In the genomic region with DNA sequence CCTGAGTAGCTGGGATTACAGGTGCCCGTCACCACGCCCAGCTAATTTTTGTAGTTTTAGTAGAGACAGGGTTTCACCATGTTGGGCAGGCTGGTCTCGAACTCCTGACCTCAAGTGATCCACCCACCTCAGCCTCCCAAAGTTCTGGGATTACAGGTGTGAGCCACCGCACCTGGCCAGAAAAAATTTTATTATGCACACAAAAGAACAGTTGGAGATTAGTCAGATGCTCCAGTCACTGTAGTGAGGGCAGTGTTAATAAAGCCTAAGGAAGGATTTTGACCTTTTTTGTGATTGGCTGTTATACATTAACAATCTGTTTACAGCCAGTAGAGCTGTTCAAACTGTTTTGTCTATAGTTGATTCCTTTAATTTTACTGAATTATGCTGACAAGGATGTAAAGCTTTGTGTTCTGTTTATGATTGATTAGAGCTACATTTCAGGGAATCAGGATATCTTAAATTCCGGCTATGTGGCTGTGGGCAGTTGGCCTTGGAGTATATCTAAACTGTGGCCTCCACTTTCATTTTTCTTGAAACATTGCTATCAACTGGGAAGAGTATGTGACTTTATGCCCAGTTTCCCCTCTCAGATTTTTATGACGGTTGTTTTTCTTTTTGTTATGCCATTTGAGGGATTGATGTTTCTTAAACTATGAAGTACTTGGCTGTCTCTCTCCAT, we compare ENCODE assay signal across 17 cellular contexts. TPM values are rescaled to one million over a fixed set of nuclear protein-coding genes. Genes with fewer than 3 reads are reported as not detected.
A peak's percentile ranks its signal among the peaks of the same experiment; 100 is the strongest.
DNase-seq lines count a peak whose midpoint lies in the region; ATAC-seq, FAIRE-seq and TF ChIP-seq lines count a peak whose summit lies in the region.
"Had no signal": no experiment of that assay in that cellular context is flagged by ENCODE, and none has a peak within 500 bp of the region (broad histone marks: within the 10 kb centered on the region; RNA-seq: fewer than 3 reads in every experiment).

No MANE protein-coding gene starts in this region.

- H3K4me3 ChIP-seq in Peyer's patch: no peak overlapping the region
- H3K4me3 ChIP-seq: heart left ventricle had no signal

- H3K4me3 Mint-ChIP-seq in naive thymus-derived CD8-positive, alpha-beta T cell: no peak overlapping the region
- H3K4me3 Mint-ChIP-seq: activated T-cell treated with anti-CD3 and anti-CD28 coated beads, Interleukin-2, amount 50 U/mL, for 24 hours; natural killer cell; stimulated activated memory B cell treated with anti-CD40 and anti-IgM and Interleukin-4, amounts not matched to agents 10 μg/mL and 1 μg/mL and 100 μg/mL, for 72 hours; T-helper 17 cell had no signal

- no peaks in the 10 kb centered on the region for H3K9me3 Mint-ChIP-seq in naive thymus-derived CD8-positive, alpha-beta T cell
- H3K9me3 Mint-ChIP-seq: activated T-cell treated with anti-CD3 and anti-CD28 coated beads, Interleukin-2, amount 50 U/mL, for 24 hours; natural killer cell; stimulated activated memory B cell treated with anti-CD40 and anti-IgM and Interleukin-4, amounts not matched to agents 10 μg/mL and 1 μg/mL and 100 μg/mL, for 72 hours had no signal

- DNase-seq in HTR-8/SVneo (ENCODE audit: insufficient read length, low spot score) (no peak), left colon (no peak), Peyer's patch (no peak)
- no peak for DNase-seq in naive thymus-derived CD8-positive, alpha-beta T cell
- DNase-seq: activated CD4-positive, alpha-beta T cell treated with anti-CD3 and anti-CD28 coated beads for 4 hours; activated T-cell treated with anti-CD3 and anti-CD28 coated beads, Interleukin-2, amount 50 U/mL, for 24 hours; heart left ventricle; left cardiac atrium; natural killer cell; retina; stimulated activated CD4-positive, alpha-beta T cell treated with anti-CD3 and anti-CD28 coated beads, Interleukin-4, amount 100 ng/mL, for 24 hours; T-helper 17 cell had no signal

- TF ChIP-seq POLR2A in Peyer's patch (IDR thresholded peaks at IDR 0.05): no peak

- no peaks in the 10 kb centered on the region for H3K36me3 ChIP-seq in Peyer's patch
- H3K36me3 ChIP-seq: heart left ventricle had no signal

- no peaks in the 10 kb centered on the region for H3K27me3 Mint-ChIP-seq in naive thymus-derived CD8-positive, alpha-beta T cell
- H3K27me3 Mint-ChIP-seq: activated T-cell treated with anti-CD3 and anti-CD28 coated beads, Interleukin-2, amount 50 U/mL, for 24 hours; stimulated activated memory B cell treated with anti-CD40 and anti-IgM and Interleukin-4, amounts not matched to agents 10 μg/mL and 1 μg/mL and 100 μg/mL, for 72 hours; T-helper 17 cell had no signal

- TF ChIP-seq CTCF in Peyer's patch (IDR thresholded peaks at IDR 0.05): no peak

- peaks cover 0 to 3% (median 1%) of the 10 kb centered on the region in 4 donors for H3K4me1 Mint-ChIP-seq in naive thymus-derived CD8-positive, alpha-beta T cell
- H3K4me1 Mint-ChIP-seq: stimulated activated memory B cell treated with anti-CD40 and anti-IgM and Interleukin-4, amounts not matched to agents 10 μg/mL and 1 μg/mL and 100 μg/mL, for 72 hours had no signal

- H3K9me3 ChIP-seq in Peyer's patch: no peaks in the 10 kb centered on the region
- H3K9me3 ChIP-seq: heart left ventricle had no signal

- peak overlapping the region in 2 of 4 donors; percentile 46 to 62 for H3K27ac ChIP-seq in Peyer's patch
- H3K27ac ChIP-seq: epithelial cell of prostate, heart left ventricle had no signal

- POLR2A ChIA-PET in naive thymus-derived CD8-positive, alpha-beta T cell (lab: Charles Lee): interaction anchor here (0.6 to 1.1 kb wide), 2 partner anchors 31 to 67 kb away, joined by 3 to 4 read pairs; partner anchors contain the start of gene PCIF1

- no peak overlapping the region for H3K27ac Mint-ChIP-seq in naive thymus-derived CD8-positive, alpha-beta T cell
- H3K27ac Mint-ChIP-seq: activated T-cell treated with anti-CD3 and anti-CD28 coated beads, Interleukin-2, amount 50 U/mL, for 24 hours; natural killer cell; stimulated activated memory B cell treated with anti-CD40 and anti-IgM and Interleukin-4, amounts not matched to agents 10 μg/mL and 1 μg/mL and 100 μg/mL, for 72 hours; T-helper 17 cell had no signal

- intact Hi-C loops in left colon (cut with DNase I, micrococcal nuclease): no loop called here

- peak; percentile 80 for ATAC-seq in left colon
- no peak for ATAC-seq in naive thymus-derived CD8-positive, alpha-beta T cell
- ATAC-seq: heart left ventricle; natural killer cell; stimulated activated memory B cell treated with anti-CD40 and anti-IgM and Interleukin-4, amounts not matched to agents 10 μg/mL and 1 μg/mL and 100 μg/mL, for 72 hours; T-helper 17 cell had no signal

- H3K4me1 ChIP-seq in Peyer's patch: peaks cover 0 to 34% (median 0%) of the 10 kb centered on the region in 4 donors
- H3K4me1 ChIP-seq: heart left ventricle had no signal

- peak; percentile 69 for FAIRE-seq in HTR-8/SVneo (lab: Jason Lieb, UNC)
- FAIRE-seq: D721Med, H1 had no signal

- no peaks in the 10 kb centered on the region for H3K27me3 ChIP-seq in Peyer's patch
- H3K27me3 ChIP-seq: heart left ventricle had no signal

- peaks cover 0 to 9% (median 2%) of the 10 kb centered on the region in 3 donors for H3K36me3 Mint-ChIP-seq in naive thymus-derived CD8-positive, alpha-beta T cell
- H3K36me3 Mint-ChIP-seq: natural killer cell had no signal

RNA-seq across cellular contexts. Expression of gene ZSWIM3, which starts 9.9 kb away (rescaled TPM):
- total RNA-seq in left colon: 1 to 10 TPM; 4.2 to 5.6 TPM
- total RNA-seq in naive thymus-derived CD8-positive, alpha-beta T cell: 1 to 10 TPM; 4.3 to 4.4 TPM
- polyA plus RNA-seq in naive thymus-derived CD8-positive, alpha-beta T cell: 1 to 10 TPM in 1 of 3 donors, under 1 TPM in 2; 0.35 to 2.1 (median 0.65) TPM
- total RNA-seq in Peyer's patch: 1 to 10 TPM; 2.5 to 9.1 (median 4.6) TPM

RNA-seq across cellular contexts. Expression of gene ACOT8, which starts 10.1 kb away (rescaled TPM):
- 10 to 100 TPM; 46.5 to 47.9 TPM for total RNA-seq in left colon
- total RNA-seq in naive thymus-derived CD8-positive, alpha-beta T cell: 10 to 100 TPM; 29.6 to 33.3 TPM
- polyA plus RNA-seq in naive thymus-derived CD8-positive, alpha-beta T cell: 10 to 100 TPM; 37.5 to 46.2 (median 38.4) TPM
- total RNA-seq in Peyer's patch: 10 to 100 TPM; 56.9 to 93.8 (median 78.3) TPM

RNA-seq across cellular contexts. Expression of gene ZSWIM1, which starts 13.8 kb away (rescaled TPM):
- total RNA-seq in left colon: 10 to 100 TPM; 11.8 to 12.0 TPM
- 10 to 100 TPM; 16.5 to 17.6 TPM for total RNA-seq in naive thymus-derived CD8-positive, alpha-beta T cell
- 1 to 10 TPM in 2 of 3 donors, under 1 TPM in 1; 0.96 to 9.8 (median 1.7) TPM for polyA plus RNA-seq in naive thymus-derived CD8-positive, alpha-beta T cell
- total RNA-seq in Peyer's patch: 10 to 100 TPM in 3 of 4 donors, 1 to 10 TPM in 1; 6.6 to 14.5 (median 11.9) TPM

RNA-seq across cellular contexts. Expression of gene SPATA25, which starts 20.2 kb away (rescaled TPM):
- total RNA-seq in left colon (1 to 10 TPM; 2.0 to 3.2 TPM), Peyer's patch (10 to 100 TPM in 3 of 4 donors, 1 to 10 TPM in 1; 5.8 to 35.2 (median 19.5) TPM)
- total RNA-seq in naive thymus-derived CD8-positive, alpha-beta T cell: 1 to 10 TPM; 4.1 to 4.8 TPM
- polyA plus RNA-seq in naive thymus-derived CD8-positive, alpha-beta T cell: under 1 TPM in 2 of 3 donors, not detected in 1; 0.24 to 0.42 TPM
- total RNA-seq: NCI-H460 had no signal

RNA-seq across cellular contexts. Expression of gene NEURL2, which starts 23.7 kb away (rescaled TPM):
- total RNA-seq in left colon (1 to 10 TPM; 4.7 to 5.5 TPM), Peyer's patch (10 to 100 TPM in 3 of 4 donors, 1 to 10 TPM in 1; 3.3 to 27.6 (median 23.9) TPM)
- 1 to 10 TPM; 5.0 to 5.9 TPM for total RNA-seq in naive thymus-derived CD8-positive, alpha-beta T cell
- 1 to 10 TPM in 2 of 3 donors, under 1 TPM in 1; 0.53 to 2.2 (median 1.8) TPM for polyA plus RNA-seq in naive thymus-derived CD8-positive, alpha-beta T cell
